Comparison of ENCODE assay signal across 24 cellular contexts in the genomic region with DNA sequence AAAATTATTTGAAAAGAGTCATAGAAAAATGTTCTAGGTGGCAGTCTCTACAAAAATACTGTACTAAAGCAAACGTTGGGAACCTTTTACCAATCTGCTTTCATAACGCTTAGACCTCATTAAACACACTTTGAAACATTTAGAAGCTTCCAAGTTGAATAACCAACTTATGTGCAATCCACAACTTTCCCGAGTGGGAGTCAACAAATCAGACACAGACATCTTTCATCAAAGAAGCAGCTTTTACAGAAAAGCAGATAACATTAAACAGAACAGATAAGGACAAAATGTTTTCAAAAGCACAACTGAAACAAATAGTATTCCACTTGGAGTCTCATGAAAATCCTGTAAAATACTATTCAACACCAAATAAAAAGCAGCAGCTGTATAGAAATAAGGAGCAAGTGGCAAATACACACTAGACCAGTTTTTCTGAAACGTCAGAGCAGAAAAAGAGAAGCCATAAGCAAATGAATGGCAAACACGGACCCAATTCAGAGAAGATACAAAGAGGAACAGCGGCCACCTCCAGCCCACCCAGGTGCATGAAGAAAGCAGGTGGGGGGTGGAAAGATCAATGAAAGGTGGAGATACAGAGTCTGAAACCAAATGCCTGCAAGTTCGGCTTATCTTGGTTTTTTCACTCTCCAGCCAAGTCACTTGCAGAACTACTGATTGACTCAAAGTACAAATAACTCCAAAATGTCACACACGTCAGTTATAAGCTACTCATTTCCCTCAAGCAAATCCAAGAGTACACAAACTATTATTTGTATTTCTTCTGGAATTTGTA. TPM values are rescaled to one million over a fixed set of nuclear protein-coding genes. Genes with fewer than 3 reads are reported as not detected.
DNase-seq lines count a peak whose midpoint lies in the region; ATAC-seq, FAIRE-seq and TF ChIP-seq lines count a peak whose summit lies in the region.
"Had no signal": no experiment of that assay in that cellular context is flagged by ENCODE, and none has a peak within 500 bp of the region (broad histone marks: within the 10 kb centered on the region; RNA-seq: fewer than 3 reads in every experiment).

No MANE protein-coding gene starts in this region.

- H3K23ac ChIP-seq in H1 (ENCODE audit: insufficient read length): no peak overlapping the region

- no peaks in the 10 kb centered on the region for H3K9me3 ChIP-seq in H1 (ENCODE audit: insufficient read depth in 2 of 2, low read depth in 1 of 2, low read length in 1 of 2)
- H3K9me3 ChIP-seq in right lobe of liver: no peaks in the 10 kb centered on the region

- H3K9ac ChIP-seq in H1 (replicated peaks in 1 of 4; ENCODE audit: extremely low read depth in 1 of 4, low read depth in 3 of 4, low read length in 3 of 4): no peak overlapping the region

- DNase-seq in left cardiac atrium (no peak), cardiac septum (ENCODE audit: low spot score) (no peak), H1 (ENCODE audit: low read depth in 1 of 2, low spot score in 2 of 2) (no peak), right lobe of liver (no peak), foreskin fibroblast (no peak), DMS 273 (lab: John Stamatoyannopoulos, UW; ENCODE audit: unreplicated experiment) (no peak)
- DNase-seq in stimulated activated CD4-positive, alpha-beta T cell treated with anti-CD3 and anti-CD28 coated beads, Interleukin-2, amount 100 ng/mL, for 24 hours: no peak
- DNase-seq in activated effector memory CD4-positive, alpha-beta T cell treated with anti-CD3 and anti-CD28 coated beads, Interleukin-2, amount 50 U/mL, for 16 hours: no peak
- DNase-seq: activated CD4-positive, alpha-beta T cell treated with anti-CD3 and anti-CD28 coated beads, Interleukin-2, amount 10 ng/mL, durations not matched to agents 24 days and 14 days; activated gamma-delta T cell; amygdala; C1 segment of cervical spinal cord; cerebellar nuclear complex; effector CD4-positive, alpha-beta T cell; GDM1; glutamatergic neuron; KG1; mammary epithelial cell; naive B cell; NCI-H1092; NCI-H2081; stimulated activated CD4-positive, alpha-beta T cell treated with anti-CD3 and anti-CD28 coated beads, Interleukin-4, amount 100 ng/mL, for 24 hours had no signal

- intact Hi-C loops in left cardiac atrium (cut with DNase I) (no loop called here), cardiac septum (cut with DNase I) (no loop called here), right lobe of liver (cut with DNase I) (no loop called here)

- H2AK5ac ChIP-seq in H1 (ENCODE audit: low read depth, low read length): no peak overlapping the region

- H3K4me1 ChIP-seq in H1 (replicated peaks in 1 of 4; ENCODE audit: control insufficient read depth in 3 of 4, insufficient read depth in 4 of 4, low read length in 3 of 4) (peaks cover 0 to 14% (median 7%) of the 10 kb centered on the region in 4 experiments; a peak in 4 of 7 replicates), right lobe of liver (peaks cover 0 to 27% (median 13%) of the 10 kb centered on the region in 4 donors)

- H4K5ac ChIP-seq in H1 (ENCODE audit: insufficient read length, low read depth, low read length): peak overlapping the region; percentile 53

- H3K4me2 ChIP-seq in H1 (ENCODE audit: insufficient read depth in 1 of 2, low read depth in 2 of 2, low read length in 2 of 2): peak overlapping the region; percentile 44

- POLR2A ChIA-PET in H1 (lab: Charles Lee; ENCODE audit: partially characterized antibody): interaction anchor here (0.6 to 1.8 kb wide), 7 partner anchors 18 to 179 kb away, joined by 3 to 7 read pairs (median 3); a partner anchor contains a TSS

- no peaks in the 10 kb centered on the region for H4K20me1 ChIP-seq in H1 (replicated peaks in 1 of 2; ENCODE audit: control insufficient read depth in 1 of 2, insufficient read depth in 2 of 2, low read length in 2 of 2)

- TF ChIP-seq POLR2A in H1 (IDR thresholded peaks at IDR 0.05; ENCODE audit: control extremely low read depth in 1 of 2, low read depth in 2 of 2, low read length in 2 of 2) (no peak), right lobe of liver (IDR thresholded peaks at IDR 0.05) (no peak)

- H2AFZ ChIP-seq in H1 (ENCODE audit: low read length): no peak overlapping the region

- TF ChIP-seq RAD21 in H1 (IDR thresholded peaks at IDR 0.05 in 1 of 2, conservative IDR thresholded peaks at IDR 0.05 in 1 of 2; ENCODE audit: low read depth in 2 of 2, low read length in 2 of 2): no peak

- no peak overlapping the region for H3K4ac ChIP-seq in H1 (replicated peaks; ENCODE audit: insufficient read length, low read depth, low read length)

- H4K91ac ChIP-seq in H1 (replicated peaks; ENCODE audit: insufficient read length, low read length): no peak overlapping the region

- H3K27ac ChIP-seq in H1 (ENCODE audit: low read depth, low read length) (no peak overlapping the region), right lobe of liver (peak overlapping the region in 2 of 3 donors; percentile 23 to 48)
- H3K27ac ChIP-seq: skin epidermis had no signal

- H3K27me3 ChIP-seq in H1 (replicated peaks in 1 of 4; ENCODE audit: control insufficient read depth in 3 of 4, extremely low read depth in 1 of 4, insufficient read depth in 3 of 4, low read length in 3 of 4) (no peaks in the 10 kb centered on the region), right lobe of liver (no peaks in the 10 kb centered on the region)

- no peak overlapping the region for H3K14ac ChIP-seq in H1 (ENCODE audit: insufficient read length)

- no peak for TF ChIP-seq EP300 in H1 (IDR thresholded peaks at IDR 0.05; ENCODE audit: borderline replicate concordance in 1 of 2, low read depth in 2 of 2, low read length in 2 of 2)

- no peak for FAIRE-seq in H1 (lab: Jason Lieb, UNC)
- FAIRE-seq: TTC549 had no signal

- H2BK20ac ChIP-seq in H1 (ENCODE audit: low read length): 0 out of 2 replicates have a peak overlapping the region, but pooled peaks have one; percentile 61

- H3K79me2 ChIP-seq in H1 (ENCODE audit: control insufficient read depth in 1 of 2, insufficient read depth in 2 of 2, low read length in 2 of 2): peaks cover 0 to 29% of the 10 kb centered on the region in 2 experiments; a peak in 2 of 4 replicates

- CTCF ChIA-PET in H1 (lab: Charles Lee; ENCODE audit: partially characterized antibody): interaction anchor here (0.8 to 2.3 kb wide), 8 partner anchors 13 to 111 kb away, joined by 3 to 7 read pairs (median 4); no protein-coding TSS in a partner anchor

- peak overlapping the region; percentile 78; the same call in 1 of the 2 replicates for H3K18ac ChIP-seq in H1 (ENCODE audit: extremely low read depth, low read length)

- peak overlapping the region in 1 of 4 experiments; percentile 39; a peak in 2 of 8 replicates for H3K4me3 ChIP-seq in H1 (ENCODE audit: extremely low read depth in 1 of 4, insufficient read depth in 2 of 4, low read depth in 3 of 4, low read length in 4 of 4)
- H3K4me3 ChIP-seq in right lobe of liver: no peak overlapping the region
- H3K4me3 ChIP-seq in foreskin fibroblast (ENCODE audit: low read depth in 1 of 2, low read length in 2 of 2): no peak overlapping the region
- H3K4me3 ChIP-seq: skin epidermis had no signal

- H3K36me3 ChIP-seq in H1 (ENCODE audit: control insufficient read depth in 2 of 4, insufficient read depth in 4 of 4, low read length in 3 of 4): peaks cover 0 to 13% (median 10%) of the 10 kb centered on the region in 4 experiments; a peak in 6 of 8 replicates
- peaks cover 15 to 46% (median 23%) of the 10 kb centered on the region in 4 donors for H3K36me3 ChIP-seq in right lobe of liver

- H3K56ac ChIP-seq in H1 (replicated peaks; ENCODE audit: insufficient read length, low read depth, low read length): no peak overlapping the region

- H2BK15ac ChIP-seq in H1 (ENCODE audit: low read length): no peak overlapping the region

- H2BK5ac ChIP-seq in H1 (ENCODE audit: low read depth, low read length): no peak overlapping the region; the same call in 1 of the 2 replicates

- no peak overlapping the region for H4K8ac ChIP-seq in H1 (ENCODE audit: extremely low read depth, insufficient read depth, low read length)

- TF ChIP-seq CTCF in H1 (IDR thresholded peaks at IDR 0.05; ENCODE audit: control extremely low read depth in 1 of 3, insufficient read depth in 1 of 3, low read depth in 1 of 3, low read length in 3 of 3) (no peak), right lobe of liver (IDR thresholded peaks at IDR 0.05) (no peak), foreskin fibroblast (IDR thresholded peaks at IDR 0.05; ENCODE audit: low read depth, low read length) (no peak)

- WGBS in H1 (ENCODE audit: extremely low coverage in 1 of 2, insufficient coverage in 1 of 2, insufficient read length in 1 of 2, insufficient replicate concordance in 2 of 2, low coverage in 1 of 2, low lambda C conversion rate in 2 of 2, missing lambda C conversion rate in 1 of 2), 2 experiments: 35% methylated on average over 8 of the region's 8 CpGs; no CpG with 5 or more reads in 1 of the 2 experiments
- WGBS in right lobe of liver (ENCODE audit: insufficient coverage, low coverage, low lambda C conversion rate, missing lambda C conversion rate): 31% methylated on average over 8 of the region's 8 CpGs

- ATAC-seq in left cardiac atrium (peak; percentile 37 to 50), right lobe of liver (peak; percentile 70 to 83 (median 76))

- peak overlapping the region; percentile 72 for H2BK120ac ChIP-seq in H1 (replicated peaks; ENCODE audit: low read depth, low read length)

- H2BK12ac ChIP-seq in H1 (ENCODE audit: low read depth, low read length): no peak overlapping the region

- H3K79me1 ChIP-seq in H1 (ENCODE audit: low read depth, low read length): no peaks in the 10 kb centered on the region; the same call in 1 of the 2 replicates

- H3K23me2 ChIP-seq in H1 (ENCODE audit: low read depth, low read length): no peaks in the 10 kb centered on the region

RNA-seq across cellular contexts. Expression of a gene that starts 18.4 kb away (rescaled TPM):
- total RNA-seq in left cardiac atrium: 1 to 10 TPM; 3.0 to 4.7 TPM
- 5.2 TPM for total RNA-seq in cardiac septum
- 13.1 and 13.8 TPM in 2 replicates for total RNA-seq in H1 (2021; fragmentation: NEBNext Ultra II Directional; extraction: Animal tissue kit (Norgen Biotek cat#: 25700))
- polyA plus RNA-seq in H1 (2011; rRNA removed): 8.1 and 12.5 TPM in 2 replicates
- polyA plus RNA-seq in H1 (2011; cell fraction: cytosol; rRNA removed): 12.0 TPM
- 68.3 TPM for polyA plus RNA-seq in H1 (2011; cell fraction: nucleus; rRNA removed)
- polyA plus RNA-seq in H1 (2012, experiment 1 of 2): 5.6 to 12.5 TPM (median 10.6 TPM) in 4 replicates
- polyA plus RNA-seq in H1 (2012, experiment 2 of 2): 4.3 TPM
- 4.9 TPM for polyA plus RNA-seq in H1 (2013, experiment 1 of 2)
- polyA plus RNA-seq in H1 (2013, experiment 2 of 2): 4.5 TPM
- polyA minus RNA-seq in H1 (2011; rRNA and poly(A)+ RNA removed): 6.9 and 8.7 TPM in 2 replicates
- 9.8 TPM for polyA minus RNA-seq in H1 (2011; cell fraction: cytosol; rRNA and poly(A)+ RNA removed)
- 27.4 TPM for polyA minus RNA-seq in H1 (2011; cell fraction: nucleus; rRNA and poly(A)+ RNA removed)
- 1 to 10 TPM in 5 of 6 experiments, under 1 TPM in 1; 0.86 to 3.1 (median 2.7) TPM for total RNA-seq in right lobe of liver

RNA-seq across cellular contexts. Expression of a gene that starts 19.7 kb away (rescaled TPM):
- total RNA-seq in left cardiac atrium: 10 to 100 TPM; 57.8 to 62.0 TPM
- total RNA-seq in cardiac septum: 73.3 TPM
- 27.4 and 30.4 TPM in 2 replicates for total RNA-seq in H1 (2021; fragmentation: NEBNext Ultra II Directional; extraction: Animal tissue kit (Norgen Biotek cat#: 25700))
- polyA plus RNA-seq in H1 (2011; rRNA removed): 10.2 and 10.5 TPM in 2 replicates
- polyA plus RNA-seq in H1 (2011; cell fraction: cytosol; rRNA removed): 11.3 TPM
- 20.2 TPM for polyA plus RNA-seq in H1 (2011; cell fraction: nucleus; rRNA removed)
- polyA plus RNA-seq in H1 (2012, experiment 1 of 2): 14.7 to 17.4 TPM (median 15.9 TPM) in 4 replicates
- 3.5 TPM for polyA plus RNA-seq in H1 (2012, experiment 2 of 2)
- 8.5 TPM for polyA plus RNA-seq in H1 (2013, experiment 1 of 2)
- 7.3 TPM for polyA plus RNA-seq in H1 (2013, experiment 2 of 2)
- 70.0 and 84.0 TPM in 2 replicates for polyA minus RNA-seq in H1 (2011; rRNA and poly(A)+ RNA removed)
- polyA minus RNA-seq in H1 (2011; cell fraction: cytosol; rRNA and poly(A)+ RNA removed): 61.4 TPM
- polyA minus RNA-seq in H1 (2011; cell fraction: nucleus; rRNA and poly(A)+ RNA removed): 33.9 TPM
- total RNA-seq in right lobe of liver: 100 to 1,000 TPM; 112 to 202 (median 190) TPM

RNA-seq across cellular contexts. Expression of a gene that starts 19.8 kb away (rescaled TPM):
- total RNA-seq in left cardiac atrium (10 to 100 TPM; 10.2 to 12.2 TPM), cardiac septum (9.6 TPM), right lobe of liver (10 to 100 TPM in 5 of 6 experiments, 1 to 10 TPM in 1; 6.9 to 25.2 (median 14.1) TPM)
- total RNA-seq in H1 (2021; fragmentation: NEBNext Ultra II Directional; extraction: Animal tissue kit (Norgen Biotek cat#: 25700)): 15.9 and 17.6 TPM in 2 replicates
- 18.7 and 24.5 TPM in 2 replicates for polyA plus RNA-seq in H1 (2011; rRNA removed)
- 27.9 TPM for polyA plus RNA-seq in H1 (2011; cell fraction: cytosol; rRNA removed)
- polyA plus RNA-seq in H1 (2011; cell fraction: nucleus; rRNA removed): 56.7 TPM
- polyA plus RNA-seq in H1 (2012, experiment 1 of 2): 18.1 to 21.7 TPM (median 18.9 TPM) in 4 replicates
- polyA plus RNA-seq in H1 (2012, experiment 2 of 2): 19.7 TPM
- polyA plus RNA-seq in H1 (2013, experiment 1 of 2): 16.5 TPM
- 15.2 TPM for polyA plus RNA-seq in H1 (2013, experiment 2 of 2)
- polyA minus RNA-seq in H1 (2011; rRNA and poly(A)+ RNA removed): 8.7 and 12.2 TPM in 2 replicates
- polyA minus RNA-seq in H1 (2011; cell fraction: cytosol; rRNA and poly(A)+ RNA removed): 6.6 TPM
- polyA minus RNA-seq in H1 (2011; cell fraction: nucleus; rRNA and poly(A)+ RNA removed): 5.1 TPM

RNA-seq across cellular contexts. Expression of a gene that starts 41.4 kb away (rescaled TPM):
- total RNA-seq in left cardiac atrium (1 to 10 TPM; 3.5 to 3.9 TPM), cardiac septum (2.7 TPM), right lobe of liver (10 to 100 TPM in 1 of 6 experiments, 1 to 10 TPM in 5; 2.2 to 11.0 (median 3.1) TPM)
- 7.4 and 10.0 TPM in 2 replicates for total RNA-seq in H1 (2021; fragmentation: NEBNext Ultra II Directional; extraction: Animal tissue kit (Norgen Biotek cat#: 25700))
- polyA plus RNA-seq in H1 (2011; rRNA removed): 14.6 and 20.1 TPM in 2 replicates
- 20.6 TPM for polyA plus RNA-seq in H1 (2011; cell fraction: cytosol; rRNA removed)
- polyA plus RNA-seq in H1 (2011; cell fraction: nucleus; rRNA removed): 80.0 TPM
- 13.7 to 20.1 TPM (median 15.9 TPM) in 4 replicates for polyA plus RNA-seq in H1 (2012, experiment 1 of 2)
- 6.3 TPM for polyA plus RNA-seq in H1 (2012, experiment 2 of 2)
- 9.5 TPM for polyA plus RNA-seq in H1 (2013, experiment 1 of 2)
- 8.7 TPM for polyA plus RNA-seq in H1 (2013, experiment 2 of 2)
- 3.3 and 4.3 TPM in 2 replicates for polyA minus RNA-seq in H1 (2011; rRNA and poly(A)+ RNA removed)
- polyA minus RNA-seq in H1 (2011; cell fraction: cytosol; rRNA and poly(A)+ RNA removed): 0.88 TPM
- polyA minus RNA-seq in H1 (2011; cell fraction: nucleus; rRNA and poly(A)+ RNA removed): 5.2 TPM

RNA-seq across cellular contexts. Expression of a gene that starts 54.6 kb away (rescaled TPM):
- total RNA-seq in left cardiac atrium (10 to 100 TPM; 73.7 to 83.4 TPM), cardiac septum (76.3 TPM), right lobe of liver (10 to 100 TPM; 46.1 to 79.8 (median 57.3) TPM)
- 125 and 132 TPM in 2 replicates for total RNA-seq in H1 (2021; fragmentation: NEBNext Ultra II Directional; extraction: Animal tissue kit (Norgen Biotek cat#: 25700))
- polyA plus RNA-seq in H1 (2011; rRNA removed): 78.4 and 138 TPM in 2 replicates
- 67.5 TPM for polyA plus RNA-seq in H1 (2011; cell fraction: cytosol; rRNA removed)
- polyA plus RNA-seq in H1 (2011; cell fraction: nucleus; rRNA removed): 231 TPM
- polyA plus RNA-seq in H1 (2012, experiment 1 of 2): 52.3 to 79.2 TPM (median 70.2 TPM) in 4 replicates
- 69.1 TPM for polyA plus RNA-seq in H1 (2012, experiment 2 of 2)
- 75.5 TPM for polyA plus RNA-seq in H1 (2013, experiment 1 of 2)
- 69.0 TPM for polyA plus RNA-seq in H1 (2013, experiment 2 of 2)
- polyA minus RNA-seq in H1 (2011; rRNA and poly(A)+ RNA removed): 33.2 and 44.3 TPM in 2 replicates
- polyA minus RNA-seq in H1 (2011; cell fraction: cytosol; rRNA and poly(A)+ RNA removed): 53.9 TPM
- polyA minus RNA-seq in H1 (2011; cell fraction: nucleus; rRNA and poly(A)+ RNA removed): 66.2 TPM
